Comparison of ENCODE assay signal across 23 cellular contexts in genomic region chr18:67475673-67476072, GRCh38. TPM values are rescaled to one million over a fixed set of nuclear protein-coding genes. Genes with fewer than 3 reads are reported as not detected.
DNase-seq lines count a peak whose midpoint lies in the region; ATAC-seq, FAIRE-seq and TF ChIP-seq lines count a peak whose summit lies in the region.
"Had no signal": no experiment of that assay in that cellular context is flagged by ENCODE, and none has a peak within 500 bp of the region (broad histone marks: within the 10 kb centered on the region; RNA-seq: fewer than 3 reads in every experiment).

No MANE protein-coding gene starts in this region.

- peaks cover 6% of the 10 kb centered on the region for H3K9me3 ChIP-seq in A673 (ENCODE audit: low read depth, low read length, poor library complexity, severe bottlenecking)
- H3K9me3 ChIP-seq: neutrophil, upper lobe of right lung had no signal

- H3K4me1 ChIP-seq in A673 (ENCODE audit: insufficient read depth, low read length, poor library complexity, severe bottlenecking), result no peaks in the 10 kb centered on the region
- H3K4me1 ChIP-seq: upper lobe of right lung had no signal

- no peak for FAIRE-seq in bronchial epithelial cell (lab: Jason Lieb, UNC)

- H3K27me3 ChIP-seq in bronchial epithelial cell (ENCODE audit: control insufficient read depth, insufficient read depth, low read length) (no peaks in the 10 kb centered on the region), A673 (replicated peaks; ENCODE audit: insufficient read depth, low read depth, low read length, poor library complexity) (no peaks in the 10 kb centered on the region)
- H3K27me3 ChIP-seq: neutrophil, upper lobe of right lung had no signal

- no peak for ATAC-seq in GM19035 (IDR thresholded peaks at IDR 0.05; ENCODE audit: unreplicated experiment)
- ATAC-seq: stimulated activated effector memory CD8-positive, alpha-beta T cell treated with anti-CD3 and anti-CD28 coated beads, Interleukin-12 subunit alpha, Interleukin-12 subunit beta, amount 100 ng/mL, for 72 hours; upper lobe of right lung had no signal

- intact Hi-C loops in A673 (cut with micrococcal nuclease; ENCODE audit: unreplicated experiment), result no loop called here

- DNase-seq in AG08395 (ENCODE audit: low spot score) (peak; percentile 20), LHCN-M2 (ENCODE audit: low read depth) (peak; percentile 41), bronchial epithelial cell (ENCODE audit: low read depth) (peak; percentile 6), iris pigment epithelial cell (ENCODE audit: low read depth) (peak; percentile 75), A673 (ENCODE audit: low spot score) (no peak), DMS53 treated with DMSO at 0.1 percent for 48 hours (lab: John Stamatoyannopoulos, UW; ENCODE audit: unreplicated experiment) (no peak), glomerular visceral epithelial cell (ENCODE audit: extremely low spot score) (no peak)
- DNase-seq: activated CD4-positive, alpha-beta T cell treated with anti-CD3 and anti-CD28 coated beads, Interleukin-2, amount 10 ng/mL, durations not matched to agents 7 days and 5 days; activated naive CD4-positive, alpha-beta T cell treated with anti-CD3 and anti-CD28 coated beads, Interleukin-2, amount 10 ng/mL, durations not matched to agents 7 days and 5 days; anterior cingulate cortex; C1 segment of cervical spinal cord; Calu3; effector CD4-positive, alpha-beta T cell; erythroblast; Karpas-422; NCI-H1105 treated with DMSO at 0.1 percent for 48 hours; NCI-H2029; substantia nigra; upper lobe of right lung; WERI-Rb-1 had no signal

- H3K4me3 ChIP-seq in bronchial epithelial cell (ENCODE audit: low read depth, low read length), result no peak overlapping the region
- no peak overlapping the region for H3K4me3 ChIP-seq in A673 (ENCODE audit: low read depth, low read length, poor library complexity, severe bottlenecking)
- H3K4me3 ChIP-seq: upper lobe of right lung had no signal

- TF ChIP-seq CTCF in bronchial epithelial cell (IDR thresholded peaks at IDR 0.05; ENCODE audit: insufficient read depth, low read length, severe bottlenecking) (no peak), A673 (conservative IDR thresholded peaks at IDR 0.05; ENCODE audit: low read depth, low read length) (no peak)

- no peak overlapping the region for H3K27ac ChIP-seq in A673 (ENCODE audit: low read depth, low read length, poor library complexity, severe bottlenecking)
- H3K27ac ChIP-seq: neutrophil, upper lobe of right lung, WERI-Rb-1 had no signal

- POLR2A ChIA-PET in A673 (lab: Charles Lee; ENCODE audit: low non-redundant PET), result no interaction called here

- H3K36me3 ChIP-seq in bronchial epithelial cell (ENCODE audit: control insufficient read depth, insufficient read depth, low read length) (no peaks in the 10 kb centered on the region), A673 (ENCODE audit: insufficient read depth, low read length, poor library complexity, severe bottlenecking) (no peaks in the 10 kb centered on the region)
- H3K36me3 ChIP-seq: neutrophil, upper lobe of right lung, WERI-Rb-1 had no signal

- no TSS peak for BruUV-seq in A673 (replicated peaks; lab: Mats Ljungman, UMichigan)

- CTCF ChIA-PET in A673 (lab: Charles Lee), result no interaction called here

RNA-seq across cellular contexts. Expression of gene DSEL, which starts 40.8 kb away (rescaled TPM):
- total RNA-seq in LHCN-M2 (2014; rRNA removed) (157 and 164 TPM in 2 replicates), bronchial epithelial cell (2.4 and 3.3 TPM in 2 replicates), A673 (2021) (24.9 and 30.8 TPM in 2 replicates)
- polyA plus RNA-seq in LHCN-M2 (2012), result 34.9 TPM

Comparison
In these comparisons a context has a peak if more than half of its experiments do, and no peak if none do; other contexts are left out.
1. DNase-seq: peak in AG08395 (single experiment), LHCN-M2 (single experiment), bronchial epithelial cell (single experiment) and iris pigment epithelial cell (single experiment); none in A673 (single experiment), DMS53 treated with DMSO at 0.1 percent for 48 hours (single experiment) and glomerular visceral epithelial cell (single experiment).